1 cellular context compared by ENCODE assay signal in the genomic region with DNA sequence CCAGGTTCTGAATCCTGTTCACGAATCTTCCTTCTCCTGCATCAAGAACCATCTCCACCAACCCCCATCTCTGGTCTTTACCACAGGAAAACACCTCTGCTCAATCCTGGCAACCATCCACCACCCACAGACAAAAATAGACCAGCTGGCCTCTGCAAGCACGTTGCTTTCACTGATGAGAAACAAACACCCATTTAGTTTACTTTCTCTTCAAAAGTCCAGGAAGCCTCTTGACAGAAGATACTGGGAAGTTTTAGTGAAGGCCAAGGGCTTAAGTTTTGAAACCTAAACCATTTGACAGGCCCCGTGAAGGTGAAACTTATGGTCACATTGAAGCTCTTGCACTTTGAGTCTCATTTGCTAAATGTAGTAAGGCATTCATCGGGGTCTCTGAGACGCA.
TF ChIP-seq lines count a peak whose summit lies in the region.

No MANE protein-coding gene starts in this region.

TF ChIP-seq in GM12878, 131 proteins besides CTCF, POLR2A, EP300 and RAD21 (continued from another document):
- TF ChIP-seq SMAD1 (IDR thresholded peaks at IDR 0.05; ENCODE audit: low read depth, partially characterized antibody) (peak; percentile 78), BCL11A (IDR thresholded peaks at IDR 0.05; ENCODE audit: low read depth, low read length) (peak; percentile 60; the same call in 1 of the 2 replicates), MEF2A (IDR thresholded peaks at IDR 0.05; ENCODE audit: insufficient read depth, low read depth, low read length) (peak; percentile 98), HDGF (IDR thresholded peaks at IDR 0.05) (no peak)
